In genomic region chr4:740011-740410, GRCh38 we compare ENCODE assay signal across 1 cellular context.
TF ChIP-seq lines count a peak whose summit lies in the region.

No MANE protein-coding gene starts in this region.

TF ChIP-seq in IMR-90, 13 proteins besides CTCF, POLR2A, EP300 and RAD21 (continued from another document):
- TF ChIP-seq, protein P1, sequence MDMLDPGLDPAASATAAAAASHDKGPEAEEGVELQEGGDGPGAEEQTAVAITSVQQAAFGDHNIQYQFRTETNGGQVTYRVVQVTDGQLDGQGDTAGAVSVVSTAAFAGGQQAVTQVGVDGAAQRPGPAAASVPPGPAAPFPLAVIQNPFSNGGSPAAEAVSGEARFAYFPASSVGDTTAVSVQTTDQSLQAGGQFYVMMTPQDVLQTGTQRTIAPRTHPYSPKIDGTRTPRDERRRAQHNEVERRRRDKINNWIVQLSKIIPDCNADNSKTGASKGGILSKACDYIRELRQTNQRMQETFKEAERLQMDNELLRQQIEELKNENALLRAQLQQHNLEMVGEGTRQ (IDR thresholded peaks at IDR 0.05; ENCODE audit: low read depth, low read length) = no peak
- TF ChIP-seq CEBPB (IDR thresholded peaks at IDR 0.05; ENCODE audit: low read depth, low read length) = no peak
- no peak for TF ChIP-seq RFX5 (IDR thresholded peaks at IDR 0.05; ENCODE audit: low read depth, low read length)
